14 cellular contexts compared by ENCODE assay signal in genomic region chr12:129049917-129050316, GRCh38.
DNase-seq lines count a peak whose midpoint lies in the region; ATAC-seq, FAIRE-seq and TF ChIP-seq lines count a peak whose summit lies in the region.
"Had no signal": no experiment of that assay in that cellular context is flagged by ENCODE, and none has a peak within 500 bp of the region (broad histone marks: within the 10 kb centered on the region; RNA-seq: fewer than 3 reads in every experiment).

No MANE protein-coding gene starts in this region.

- CTCF ChIA-PET in SK-N-SH (lab: Yijun Ruan, JAX): no interaction called here

- H3K9ac ChIP-seq in SK-N-SH: no peak overlapping the region

- no peaks in the 10 kb centered on the region for H3K36me3 ChIP-seq in SK-N-SH (replicated peaks in 1 of 2; ENCODE audit: control insufficient read depth in 1 of 2, insufficient read depth in 2 of 2, low read length in 1 of 2)
- no peaks in the 10 kb centered on the region for H3K36me3 ChIP-seq in brain microvascular endothelial cell (replicated peaks)
- H3K36me3 ChIP-seq in pancreas: no peaks in the 10 kb centered on the region
- H3K36me3 ChIP-seq: colonic mucosa, esophagus squamous epithelium, MG63 had no signal

- no peak overlapping the region for H3K27ac Mint-ChIP-seq in progenitor cell of endocrine pancreas
- H3K27ac Mint-ChIP-seq: activated naive CD8-positive, alpha-beta T cell treated with anti-CD3 and anti-CD28 coated beads, Interleukin-2, amount 50 U/mL, for 24 hours had no signal

- TF ChIP-seq CTCF in SK-N-SH (IDR thresholded peaks at IDR 0.05) (no peak), brain microvascular endothelial cell (IDR thresholded peaks at IDR 0.05; ENCODE audit: low read depth, low read length, missing control alignments) (no peak), progenitor cell of endocrine pancreas (IDR thresholded peaks at IDR 0.05; ENCODE audit: unreplicated experiment) (no peak), pancreas (IDR thresholded peaks at IDR 0.05) (no peak)

- no peak for TF ChIP-seq RAD21 in SK-N-SH (IDR thresholded peaks at IDR 0.05; ENCODE audit: low read length)

- H3K4me1 Mint-ChIP-seq in progenitor cell of endocrine pancreas (ENCODE audit: low read depth): no peaks in the 10 kb centered on the region
- H3K4me1 Mint-ChIP-seq: activated naive CD8-positive, alpha-beta T cell treated with anti-CD3 and anti-CD28 coated beads, Interleukin-2, amount 50 U/mL, for 24 hours had no signal

- no peak for FAIRE-seq in pancreas (lab: Jason Lieb, UNC)
- FAIRE-seq: D721Med had no signal

- no peaks in the 10 kb centered on the region for H3K9me3 Mint-ChIP-seq in progenitor cell of endocrine pancreas (ENCODE audit: low read depth)
- H3K9me3 Mint-ChIP-seq: activated naive CD8-positive, alpha-beta T cell treated with anti-CD3 and anti-CD28 coated beads, Interleukin-2, amount 50 U/mL, for 24 hours had no signal

- peaks cover 13% of the 10 kb centered on the region for H3K27me3 Mint-ChIP-seq in progenitor cell of endocrine pancreas
- H3K27me3 Mint-ChIP-seq: activated naive CD8-positive, alpha-beta T cell treated with anti-CD3 and anti-CD28 coated beads, Interleukin-2, amount 50 U/mL, for 24 hours had no signal

- H4K20me1 ChIP-seq in SK-N-SH (ENCODE audit: insufficient read depth): no peaks in the 10 kb centered on the region

- DNase-seq in SK-N-SH: no peak
- peak; percentile 35 for DNase-seq in NAMALWA (ENCODE audit: low spot score)
- DNase-seq in brain microvascular endothelial cell: peak; percentile 28
- peak; percentile 44 for DNase-seq in progenitor cell of endocrine pancreas (ENCODE audit: low spot score, unreplicated experiment)
- no peak for DNase-seq in NCI-H526 treated with DMSO at 0.1 percent for 48 hours (lab: John Stamatoyannopoulos, UW)
- no peak for DNase-seq in NCI-H2107 treated with DMSO at 0.1 percent for 48 hours (lab: John Stamatoyannopoulos, UW; ENCODE audit: unreplicated experiment)
- no peak for DNase-seq in pancreas
- DNase-seq: activated naive CD8-positive, alpha-beta T cell treated with anti-CD3 and anti-CD28 coated beads, Interleukin-2, amount 50 U/mL, for 24 hours; colonic mucosa; esophagus squamous epithelium; MG63 had no signal

- intact Hi-C loops in pancreas (cut with DNase I): no loop called here

- no peak overlapping the region for H3K4me3 Mint-ChIP-seq in progenitor cell of endocrine pancreas (ENCODE audit: low read depth)
- H3K4me3 Mint-ChIP-seq: activated naive CD8-positive, alpha-beta T cell treated with anti-CD3 and anti-CD28 coated beads, Interleukin-2, amount 50 U/mL, for 24 hours had no signal

- H3K9me3 ChIP-seq in SK-N-SH (no peaks in the 10 kb centered on the region), pancreas (no peaks in the 10 kb centered on the region)
- H3K9me3 ChIP-seq: colonic mucosa, esophagus squamous epithelium, MG63 had no signal

- H3K27ac ChIP-seq in SK-N-SH (ENCODE audit: low read depth in 2 of 2, low read length in 1 of 2): no peak overlapping the region
- no peak overlapping the region for H3K27ac ChIP-seq in brain microvascular endothelial cell
- H3K27ac ChIP-seq in pancreas: no peak overlapping the region
- H3K27ac ChIP-seq: colonic mucosa, esophagus squamous epithelium had no signal

- H3K4me2 ChIP-seq in SK-N-SH: no peak overlapping the region

- no peaks in the 10 kb centered on the region for H3K9me2 ChIP-seq in SK-N-SH

- no peak overlapping the region for H2AFZ ChIP-seq in SK-N-SH (ENCODE audit: low read depth)

- no peak overlapping the region for H3K4me3 ChIP-seq in SK-N-SH (ENCODE audit: low read depth in 2 of 2, low read length in 1 of 2)
- H3K4me3 ChIP-seq in brain microvascular endothelial cell (ENCODE audit: low read depth, low read length): no peak overlapping the region
- no peak overlapping the region for H3K4me3 ChIP-seq in pancreas
- H3K4me3 ChIP-seq: colonic mucosa, esophagus squamous epithelium, MG63 had no signal

- ATAC-seq in SK-N-SH treated with all-trans-retinoic acid at 6 μM for 48 hours (no peak), pancreas (no peak)
- ATAC-seq: activated naive CD8-positive, alpha-beta T cell treated with anti-CD3 and anti-CD28 coated beads, Interleukin-2, amount 50 U/mL, for 24 hours; Right ventricle myocardium inferior had no signal

- H3K27me3 ChIP-seq in SK-N-SH (ENCODE audit: insufficient read depth) (no peaks in the 10 kb centered on the region), brain microvascular endothelial cell (replicated peaks) (no peaks in the 10 kb centered on the region), pancreas (no peaks in the 10 kb centered on the region)
- H3K27me3 ChIP-seq: colonic mucosa, esophagus squamous epithelium, MG63 had no signal

- POLR2A ChIA-PET in SK-N-SH (lab: Yijun Ruan, JAX): no interaction called here

- H3K4me1 ChIP-seq in SK-N-SH (ENCODE audit: control insufficient read depth in 1 of 2, insufficient read depth in 2 of 2, low read depth in 1 of 2, low read length in 1 of 2) (no peaks in the 10 kb centered on the region), pancreas (no peaks in the 10 kb centered on the region)
- H3K4me1 ChIP-seq: colonic mucosa, esophagus squamous epithelium had no signal

- H3F3A ChIP-seq in SK-N-SH (replicated peaks; ENCODE audit: insufficient read depth): no peaks in the 10 kb centered on the region

- H3K79me2 ChIP-seq in SK-N-SH (ENCODE audit: insufficient read depth): no peaks in the 10 kb centered on the region

- in situ Hi-C loops in brain microvascular endothelial cell (cut with HindIII; ENCODE audit: low pct_ligation_motif_present, low sequenced_read_pairs): no loop called here

- TF ChIP-seq EP300 in SK-N-SH (IDR thresholded peaks at IDR 0.05; ENCODE audit: borderline replicate concordance in 1 of 2, low read depth in 1 of 2, low read length in 1 of 2): no peak

- H3K36me3 Mint-ChIP-seq in progenitor cell of endocrine pancreas (ENCODE audit: insufficient read depth): no peaks in the 10 kb centered on the region

- 18% methylated on average over 1 of the region's 1 CpG for WGBS in SK-N-SH (ENCODE audit: low lambda C conversion rate)
- 3 to 4% methylated on average over 1 of the region's 1 CpG for WGBS in pancreas, 2 donors

TF ChIP-seq in SK-N-SH, 30 proteins besides CTCF, POLR2A, EP300 and RAD21:
- no peak for TF ChIP-seq NFIC (IDR thresholded peaks at IDR 0.05; ENCODE audit: borderline replicate concordance)
- TF ChIP-seq REST (IDR thresholded peaks at IDR 0.05; ENCODE audit: low read depth, low read length): peak; percentile 42; the same call in 1 of the 2 replicates

TF ChIP-seq in SK-N-SH treated with all-trans-retinoic acid at 6 μM for 48 hours, 23 proteins besides CTCF, POLR2A, EP300 and RAD21:
- TF ChIP-seq ESRRG (CRISPR knock-in tag; IDR thresholded peaks at IDR 0.05): no peak
- no peak for TF ChIP-seq TOX (CRISPR knock-in tag; IDR thresholded peaks at IDR 0.05; ENCODE audit: borderline replicate concordance)
- TF ChIP-seq ARNTL (CRISPR knock-in tag; IDR thresholded peaks at IDR 0.05; ENCODE audit: borderline replicate concordance, low read depth): no peak
- no peak for TF ChIP-seq PATZ1 (CRISPR knock-in tag; IDR thresholded peaks at IDR 0.05; ENCODE audit: borderline replicate concordance)
- TF ChIP-seq SNAI2 (CRISPR knock-in tag; IDR thresholded peaks at IDR 0.05): no peak

Comparison
In these comparisons a context has a peak if more than half of its experiments do, and no peak if none do; other contexts are left out.
1. DNase-seq: peak in NAMALWA (single experiment), brain microvascular endothelial cell (single experiment) and progenitor cell of endocrine pancreas (single experiment); none in SK-N-SH (single experiment), NCI-H526 treated with DMSO at 0.1 percent for 48 hours (single experiment), NCI-H2107 treated with DMSO at 0.1 percent for 48 hours (single experiment) and pancreas (0 of 6).